Comparison of ENCODE assay signal across 1 cellular context in the genomic region with DNA sequence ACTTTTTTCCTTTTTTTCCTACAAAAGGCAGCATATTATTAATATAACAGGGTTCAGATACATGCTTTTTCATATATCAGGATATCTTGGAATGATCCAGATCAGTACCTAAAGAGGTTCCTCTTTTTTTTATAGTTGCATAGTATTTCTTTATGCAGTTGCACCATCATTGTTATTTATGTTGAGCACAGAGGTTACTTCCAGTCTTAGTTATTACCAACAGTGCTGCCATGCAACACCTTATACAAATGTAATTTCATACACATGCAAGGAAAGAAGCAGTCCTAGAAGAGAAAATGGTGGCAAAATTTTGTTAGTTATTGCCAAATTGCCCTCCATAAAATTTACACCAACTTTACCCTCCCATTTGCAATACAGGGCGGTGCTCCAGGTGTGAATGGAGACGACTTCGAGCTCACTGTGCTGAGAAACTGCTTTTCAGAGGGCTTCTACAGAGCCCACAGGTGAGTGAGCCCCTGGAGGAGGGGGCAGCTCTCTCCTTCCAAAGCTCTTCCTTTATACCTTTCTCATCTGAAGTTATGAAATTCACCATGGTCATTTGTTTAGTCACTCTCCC.
TF ChIP-seq lines count a peak whose summit lies in the region.

No MANE protein-coding gene starts in this region.

TF ChIP-seq in GM12878, 131 proteins besides CTCF, POLR2A, EP300 and RAD21:
- TF ChIP-seq RFX5 (IDR thresholded peaks at IDR 0.05; ENCODE audit: low read depth, low read length) (no peak), MEF2B (IDR thresholded peaks at IDR 0.05; ENCODE audit: partially characterized antibody, poor library complexity, severe bottlenecking) (no peak), ZBED1 (IDR thresholded peaks at IDR 0.05; ENCODE audit: borderline replicate concordance) (no peak), CBX5 (IDR thresholded peaks at IDR 0.05; ENCODE audit: low read depth) (no peak), ESRRA (IDR thresholded peaks at IDR 0.05; ENCODE audit: low read length) (no peak), NR2C1 (IDR thresholded peaks at IDR 0.05) (no peak), RELA (IDR thresholded peaks at IDR 0.05; ENCODE audit: borderline replicate concordance, partially characterized antibody) (no peak), ZNF384 (IDR thresholded peaks at IDR 0.05; ENCODE audit: borderline replicate concordance, low read depth, low read length) (no peak), YBX1 (IDR thresholded peaks at IDR 0.05) (no peak), SUPT20H (IDR thresholded peaks at IDR 0.05; ENCODE audit: borderline replicate concordance, control insufficient read depth, low read depth, low read length) (no peak), BACH1 (IDR thresholded peaks at IDR 0.05; ENCODE audit: borderline replicate concordance) (no peak), RCOR1 (conservative IDR thresholded peaks at IDR 0.05; ENCODE audit: low read depth, low read length) (no peak), SMARCA5 (IDR thresholded peaks at IDR 0.05) (no peak), BHLHE40 (IDR thresholded peaks at IDR 0.05; ENCODE audit: borderline replicate concordance in 1 of 2, low read depth in 2 of 2, low read length in 1 of 2) (no peak), SMAD5 (IDR thresholded peaks at IDR 0.05; ENCODE audit: low read depth) (no peak), TCF12 (IDR thresholded peaks at IDR 0.05; ENCODE audit: low read depth, low read length) (no peak)
- TF ChIP-seq, protein P1, sequence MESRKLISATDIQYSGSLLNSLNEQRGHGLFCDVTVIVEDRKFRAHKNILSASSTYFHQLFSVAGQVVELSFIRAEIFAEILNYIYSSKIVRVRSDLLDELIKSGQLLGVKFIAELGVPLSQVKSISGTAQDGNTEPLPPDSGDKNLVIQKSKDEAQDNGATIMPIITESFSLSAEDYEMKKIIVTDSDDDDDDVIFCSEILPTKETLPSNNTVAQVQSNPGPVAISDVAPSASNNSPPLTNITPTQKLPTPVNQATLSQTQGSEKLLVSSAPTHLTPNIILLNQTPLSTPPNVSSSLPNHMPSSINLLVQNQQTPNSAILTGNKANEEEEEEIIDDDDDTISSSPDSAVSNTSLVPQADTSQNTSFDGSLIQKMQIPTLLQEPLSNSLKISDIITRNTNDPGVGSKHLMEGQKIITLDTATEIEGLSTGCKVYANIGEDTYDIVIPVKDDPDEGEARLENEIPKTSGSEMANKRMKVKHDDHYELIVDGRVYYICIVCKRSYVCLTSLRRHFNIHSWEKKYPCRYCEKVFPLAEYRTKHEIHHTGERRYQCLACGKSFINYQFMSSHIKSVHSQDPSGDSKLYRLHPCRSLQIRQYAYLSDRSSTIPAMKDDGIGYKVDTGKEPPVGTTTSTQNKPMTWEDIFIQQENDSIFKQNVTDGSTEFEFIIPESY (IDR thresholded peaks at IDR 0.05), result no peak
- TF ChIP-seq, protein P2, sequence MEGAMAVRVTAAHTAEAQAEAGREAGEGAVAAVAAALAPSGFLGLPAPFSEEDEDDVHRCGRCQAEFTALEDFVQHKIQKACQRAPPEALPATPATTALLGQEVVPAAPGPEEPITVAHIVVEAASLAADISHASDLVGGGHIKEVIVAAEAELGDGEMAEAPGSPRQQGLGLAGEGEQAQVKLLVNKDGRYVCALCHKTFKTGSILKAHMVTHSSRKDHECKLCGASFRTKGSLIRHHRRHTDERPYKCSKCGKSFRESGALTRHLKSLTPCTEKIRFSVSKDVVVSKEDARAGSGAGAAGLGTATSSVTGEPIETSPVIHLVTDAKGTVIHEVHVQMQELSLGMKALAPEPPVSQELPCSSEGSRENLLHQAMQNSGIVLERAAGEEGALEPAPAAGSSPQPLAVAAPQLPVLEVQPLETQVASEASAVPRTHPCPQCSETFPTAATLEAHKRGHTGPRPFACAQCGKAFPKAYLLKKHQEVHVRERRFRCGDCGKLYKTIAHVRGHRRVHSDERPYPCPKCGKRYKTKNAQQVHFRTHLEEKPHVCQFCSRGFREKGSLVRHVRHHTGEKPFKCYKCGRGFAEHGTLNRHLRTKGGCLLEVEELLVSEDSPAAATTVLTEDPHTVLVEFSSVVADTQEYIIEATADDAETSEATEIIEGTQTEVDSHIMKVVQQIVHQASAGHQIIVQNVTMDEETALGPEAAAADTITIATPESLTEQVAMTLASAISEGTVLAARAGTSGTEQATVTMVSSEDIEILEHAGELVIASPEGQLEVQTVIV (IDR thresholded peaks at IDR 0.05; ENCODE audit: borderline replicate concordance, partially characterized antibody), result no peak
- TF ChIP-seq, protein P3, sequence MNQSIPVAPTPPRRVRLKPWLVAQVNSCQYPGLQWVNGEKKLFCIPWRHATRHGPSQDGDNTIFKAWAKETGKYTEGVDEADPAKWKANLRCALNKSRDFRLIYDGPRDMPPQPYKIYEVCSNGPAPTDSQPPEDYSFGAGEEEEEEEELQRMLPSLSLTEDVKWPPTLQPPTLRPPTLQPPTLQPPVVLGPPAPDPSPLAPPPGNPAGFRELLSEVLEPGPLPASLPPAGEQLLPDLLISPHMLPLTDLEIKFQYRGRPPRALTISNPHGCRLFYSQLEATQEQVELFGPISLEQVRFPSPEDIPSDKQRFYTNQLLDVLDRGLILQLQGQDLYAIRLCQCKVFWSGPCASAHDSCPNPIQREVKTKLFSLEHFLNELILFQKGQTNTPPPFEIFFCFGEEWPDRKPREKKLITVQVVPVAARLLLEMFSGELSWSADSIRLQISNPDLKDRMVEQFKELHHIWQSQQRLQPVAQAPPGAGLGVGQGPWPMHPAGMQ (IDR thresholded peaks at IDR 0.05; ENCODE audit: borderline replicate concordance), result no peak
TF ChIP-seq in GM12878: peak in this region for 0.
